ENCODE assay signal across 21 cellular contexts in the genomic region with DNA sequence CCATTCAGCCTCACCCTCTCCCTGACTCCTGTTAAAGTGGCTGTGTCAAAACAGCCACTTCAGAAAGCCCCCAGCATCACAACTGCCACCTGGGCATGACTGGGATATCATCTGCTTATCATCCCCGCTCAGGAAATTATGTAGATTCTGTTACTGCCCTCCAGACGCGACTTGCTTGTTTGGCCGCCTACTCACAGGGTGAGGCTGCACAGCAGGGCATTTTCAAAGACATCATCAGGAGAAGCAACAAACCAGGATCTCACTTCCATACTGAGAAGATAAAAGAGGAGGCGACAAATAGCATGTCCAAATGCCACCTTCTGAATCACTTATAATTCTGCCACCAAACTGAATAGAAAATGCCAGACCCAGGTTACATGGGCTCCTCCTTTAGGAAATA.
"Had no signal": no experiment of that assay in that cellular context is flagged by ENCODE, and none has a peak within 500 bp of the region (broad histone marks: within the 10 kb centered on the region; RNA-seq: fewer than 3 reads in every experiment).

No MANE protein-coding gene starts in this region.

- H3K27me3 ChIP-seq: foreskin keratinocyte, uterus had no signal

- H3K36me3 ChIP-seq: lower lobe of right lung, uterus had no signal

- DNase-seq: activated CD4-positive, alpha-beta T cell treated with anti-CD3 and anti-CD28 coated beads for 4 hours; activated CD4-positive, alpha-beta T cell treated with anti-CD3 and anti-CD28 coated beads, Interleukin-2, amount 50 U/mL, for 48 hours; activated CD8-positive, alpha-beta memory T cell treated with anti-CD3 and anti-CD28 coated beads, Interleukin-2, amount 50 U/mL, for 48 hours; activated naive CD4-positive, alpha-beta T cell treated with Interleukin-2 at 50 U/mL for 16 hours; activated naive CD8-positive, alpha-beta T cell treated with anti-CD3 and anti-CD28 coated beads for 36 hours; activated T-cell treated with anti-CD3 and anti-CD28 coated beads, Interleukin-2, amount 50 U/mL, for 4 hours; cerebellar nuclear complex; cortex of kidney; effector CD4-positive, alpha-beta T cell; foreskin keratinocyte; kidney; lower lobe of right lung; naive thymus-derived CD8-positive, alpha-beta T cell; retina; stimulated activated CD4-positive, alpha-beta T cell treated with anti-CD3 and anti-CD28 coated beads, Interleukin-2, amount 100 ng/mL, for 48 hours; stimulated activated CD8-positive, alpha-beta memory T cell treated with anti-CD3 and anti-CD28 coated beads, Interleukin-4, amount 100 ng/mL, for 48 hours; stimulated activated naive B cell treated with anti-CD40 and anti-IgM and Interleukin-4, amounts not matched to agents 10 μg/mL and 1 μg/mL and 100 μg/mL, for 72 hours; T1000; trophoblast cell; uterus had no signal

- H3K4me3 ChIP-seq: lower lobe of right lung, uterus had no signal

- H3K27ac ChIP-seq: foreskin keratinocyte, lower lobe of right lung, uterus had no signal

- FAIRE-seq: kidney had no signal

- H3K4me1 ChIP-seq: foreskin keratinocyte, lower lobe of right lung, uterus had no signal

- H3K9me3 ChIP-seq: lower lobe of right lung, uterus had no signal

- ATAC-seq: activated T-cell treated with anti-CD3 and anti-CD28 coated beads, Interleukin-2, amount 50 U/mL, for 4 hours; foreskin keratinocyte; left lobe of liver; lower lobe of right lung; naive thymus-derived CD8-positive, alpha-beta T cell; stimulated activated naive B cell treated with anti-CD40 and anti-IgM and Interleukin-4, amounts not matched to agents 10 μg/mL and 1 μg/mL and 100 μg/mL, for 72 hours had no signal
